Comparison of ENCODE assay signal across 10 cellular contexts in genomic region chr19:8611890-8612806, GRCh38. TPM values are rescaled to one million over a fixed set of nuclear protein-coding genes. Genes with fewer than 3 reads are reported as not detected.
DNase-seq lines count a peak whose midpoint lies in the region; ATAC-seq and TF ChIP-seq lines count a peak whose summit lies in the region.
"Had no signal": no experiment of that assay in that cellular context is flagged by ENCODE, and none has a peak within 500 bp of the region (broad histone marks: within the 10 kb centered on the region; RNA-seq: fewer than 3 reads in every experiment).

No MANE protein-coding gene starts in this region.

- H3K4me1 ChIP-seq in IMR-90 (ENCODE audit: control insufficient read depth, insufficient read depth, low read length) = peaks cover 6% of the 10 kb centered on the region
- H3K4me1 ChIP-seq in SJCRH30 = no peaks in the 10 kb centered on the region

- dilution Hi-C loops in IMR-90 (cut with HindIII; ENCODE audit: low sequenced_read_pairs, unreplicated experiment) = no loop called here

- H3K23ac ChIP-seq in IMR-90 (ENCODE audit: low read depth, low read length) = no peak overlapping the region

- H3K27ac Mint-ChIP-seq in chondrocyte (ENCODE audit: unreplicated experiment) (peak overlapping the region; percentile 46), naive B cell (peak overlapping the region in 2 of 6 donors; percentile 53 to 74)

- peak overlapping the region; percentile 54 for H2AFZ ChIP-seq in IMR-90 (replicated peaks; ENCODE audit: low read length, poor library complexity)

- H2BK120ac ChIP-seq in IMR-90 (ENCODE audit: low read depth, low read length) = no peak overlapping the region

- H4K8ac ChIP-seq in IMR-90 (ENCODE audit: low read depth in 2 of 2, low read length in 2 of 2) = no peak overlapping the region; a peak in 1 of 4 replicates

- H4K20me1 ChIP-seq in IMR-90 (ENCODE audit: insufficient read depth, low read length) = 0 out of 2 replicates have a peak, but pooled peaks cover 5% of the 10 kb centered on the region

- H3K36me3 ChIP-seq in BJ (ENCODE audit: control insufficient read depth, insufficient read depth, low read length) (no peaks in the 10 kb centered on the region), IMR-90 (ENCODE audit: control insufficient read depth, insufficient read depth, low read length) (no peaks in the 10 kb centered on the region), SJCRH30 (no peaks in the 10 kb centered on the region)

- H3K4me1 Mint-ChIP-seq in chondrocyte (ENCODE audit: low read depth) (peaks cover 47% of the 10 kb centered on the region), naive B cell (peaks cover 20 to 34% (median 22%) of the 10 kb centered on the region in 3 donors)

- H3K36me3 Mint-ChIP-seq in chondrocyte (ENCODE audit: low read depth) (no peaks in the 10 kb centered on the region), naive B cell (peaks cover 0 to 23% of the 10 kb centered on the region in 2 donors)

- no peak overlapping the region for H3K56ac ChIP-seq in IMR-90 (ENCODE audit: extremely low read depth, insufficient read depth, low read length)

- H4K5ac ChIP-seq in IMR-90 (ENCODE audit: low read depth, low read length) = no peak overlapping the region

- TF ChIP-seq RAD21 in IMR-90 (IDR thresholded peaks at IDR 0.05; ENCODE audit: low read length) = no peak

- H3K9me3 Mint-ChIP-seq in chondrocyte (ENCODE audit: low read depth) (no peaks in the 10 kb centered on the region), naive B cell (peaks cover 0 to 2% (median 0%) of the 10 kb centered on the region in 7 donors)

- no TSS peak for BruUV-seq in IMR-90 (replicated peaks; lab: Mats Ljungman, UMichigan)

- no peak overlapping the region; the same call in 1 of the 2 replicates for H2AK5ac ChIP-seq in IMR-90 (ENCODE audit: low read depth, low read length)

- peaks cover 3% of the 10 kb centered on the region for H3K9me1 ChIP-seq in IMR-90 (ENCODE audit: insufficient read depth, low read length)

- 25% methylated on average over 4 of the region's 12 CpGs; no CpG with 5 or more reads in 1 of the 2 experiments for WGBS in IMR-90 (ENCODE audit: extremely low coverage in 2 of 2, insufficient read length in 1 of 2), 2 experiments

- 0 out of 2 replicates have a peak overlapping the region, but pooled peaks have one; percentile 51 for H3K4ac ChIP-seq in IMR-90 (ENCODE audit: low read depth, low read length)

- POLR2A ChIA-PET in BJ (lab: Charles Lee) = no interaction called here
- POLR2A ChIA-PET in IMR-90 (lab: Charles Lee; ENCODE audit: unreplicated experiment) = interaction anchor here (0.7 kb wide), 1 partner anchor 98 kb away, joined by 11 read pairs; the partner anchor contains the start of gene ZNF414

- H3K4me3 Mint-ChIP-seq in chondrocyte (ENCODE audit: unreplicated experiment) (peak overlapping the region; percentile 39), naive B cell (peak overlapping the region; percentile 38 to 82 (median 74))

- intact Hi-C loops in IMR-90 (cut with micrococcal nuclease) = no loop called here

- CTCF ChIA-PET in BJ (lab: Yijun Ruan, JAX) = interaction anchor here (1.6 to 2.2 kb wide), 2 partner anchors 30 to 31 kb away, joined by 6 to 11 read pairs; no protein-coding TSS in a partner anchor
- CTCF ChIA-PET in IMR-90 (lab: Yijun Ruan, JAX) = no interaction called here

- H3K27me3 ChIP-seq in BJ (ENCODE audit: control insufficient read depth, insufficient read depth, low read length) (no peaks in the 10 kb centered on the region), IMR-90 (ENCODE audit: control insufficient read depth, insufficient read depth, low read length) (no peaks in the 10 kb centered on the region), SJCRH30 (no peaks in the 10 kb centered on the region)

- H3K79me1 ChIP-seq in IMR-90 (ENCODE audit: low read depth in 1 of 2, low read length in 2 of 2) = peaks cover 5 to 25% of the 10 kb centered on the region in 2 experiments

- ATAC-seq in IMR-90 (ENCODE audit: low read depth) (no peak), naive B cell (ENCODE audit: low read depth in 2 of 2) (peak in 1 of 2 donors; percentile 9), HG03135 (IDR thresholded peaks at IDR 0.05; ENCODE audit: unreplicated experiment) (no peak), HG02759 (IDR thresholded peaks at IDR 0.05; ENCODE audit: unreplicated experiment) (no peak), HG03571 (IDR thresholded peaks at IDR 0.05; ENCODE audit: unreplicated experiment) (no peak)

- H3K4me2 ChIP-seq in IMR-90 (ENCODE audit: low read depth, low read length) = no peak overlapping the region

- H3K27ac ChIP-seq in IMR-90 (ENCODE audit: insufficient read depth, low read length) = no peak overlapping the region
- H3K27ac ChIP-seq in SJCRH30 = no peak overlapping the region

- H4K91ac ChIP-seq in IMR-90 (ENCODE audit: insufficient read depth, low read depth, low read length) = no peak overlapping the region

- H2BK15ac ChIP-seq in IMR-90 (ENCODE audit: low read depth, low read length) = no peak overlapping the region

- H2BK5ac ChIP-seq in IMR-90 (ENCODE audit: low read depth, low read length, poor library complexity, severe bottlenecking) = no peak overlapping the region

- H3K27me3 Mint-ChIP-seq in chondrocyte (ENCODE audit: low read depth) = no peaks in the 10 kb centered on the region
- H3K27me3 Mint-ChIP-seq in naive B cell = peaks cover 28 to 52% (median 34%) of the 10 kb centered on the region in 3 donors

- no peak overlapping the region for H2BK20ac ChIP-seq in IMR-90 (ENCODE audit: low read depth, low read length)

- TF ChIP-seq CTCF in BJ (IDR thresholded peaks at IDR 0.05; ENCODE audit: insufficient read depth, low read depth, low read length) = no peak
- TF ChIP-seq CTCF in IMR-90 (conservative IDR thresholded peaks at IDR 0.05; ENCODE audit: low read depth, low read length) = no peak
- no peak for TF ChIP-seq CTCF in chondrocyte (IDR thresholded peaks at IDR 0.05)

- DNase-seq in BJ (ENCODE audit: low read depth) = peak; percentile 19
- peak; percentile 66 for DNase-seq in IMR-90
- DNase-seq in chondrocyte (ENCODE audit: low spot score) = no peak
- DNase-seq in naive B cell = no peak
- DNase-seq in SJCRH30 = no peak

- H3K4me3 ChIP-seq in BJ (ENCODE audit: low read depth, low read length) = no peak overlapping the region
- H3K4me3 ChIP-seq in IMR-90 (ENCODE audit: insufficient read depth, low read depth, low read length) = no peak overlapping the region
- no peak overlapping the region for H3K4me3 ChIP-seq in SJCRH30

- H3K18ac ChIP-seq in IMR-90 (ENCODE audit: low read depth, low read length) = no peak overlapping the region

- H3K9ac ChIP-seq in IMR-90 (ENCODE audit: low read depth, low read length) = no peak overlapping the region

- no peak for TF ChIP-seq POLR2A in IMR-90 (IDR thresholded peaks at IDR 0.05; ENCODE audit: low read depth, low read length)

- H3K14ac ChIP-seq in IMR-90 (replicated peaks; ENCODE audit: low read depth, low read length) = no peak overlapping the region

- H2AK9ac ChIP-seq in IMR-90 (replicated peaks; ENCODE audit: low read depth, low read length, poor library complexity) = peak overlapping the region; percentile 45

- no peaks in the 10 kb centered on the region for H3K9me3 ChIP-seq in IMR-90 (ENCODE audit: control insufficient read depth, insufficient read depth, low read length)
- H3K9me3 ChIP-seq in SJCRH30 (replicated peaks) = no peaks in the 10 kb centered on the region

- in situ Hi-C loops in IMR-90 (cut with MboI; ENCODE audit: low sequenced_read_pairs) = no loop called here

TF ChIP-seq in IMR-90, 13 proteins besides CTCF, POLR2A, EP300 and RAD21 (continues in another document):
- TF ChIP-seq CHD1 (IDR thresholded peaks at IDR 0.05; ENCODE audit: low read depth, low read length) (no peak), MXI1 (IDR thresholded peaks at IDR 0.05; ENCODE audit: borderline replicate concordance, low read depth, low read length) (no peak), NFE2L2 (IDR thresholded peaks at IDR 0.05; ENCODE audit: low read depth, low read length) (no peak), BHLHE40 (IDR thresholded peaks at IDR 0.05; ENCODE audit: low read depth, low read length) (no peak), MAZ (IDR thresholded peaks at IDR 0.05; ENCODE audit: borderline replicate concordance, low read depth, low read length) (0 out of 2 replicates have a peak, but pooled peaks have one; percentile 51)

RNA-seq across cellular contexts. Expression of gene ADAMTS10, which starts 1.6 kb away (rescaled TPM):
- polyA plus RNA-seq in BJ (2011; rRNA removed) = 5.6 and 10.4 TPM in 2 replicates
- polyA minus RNA-seq in BJ (2011; rRNA and poly(A)+ RNA removed) = 6.3 and 7.9 TPM in 2 replicates
- total RNA-seq in IMR-90 (2012; rRNA removed) = 2.8 and 3.4 TPM in 2 replicates
- 11.5 and 15.1 TPM in 2 replicates for polyA plus RNA-seq in IMR-90 (2012; rRNA removed)
- 5.2 and 8.3 TPM in 2 replicates for polyA plus RNA-seq in IMR-90 (2012; cell fraction: cytosol; rRNA removed)
- polyA plus RNA-seq in IMR-90 (2012; cell fraction: nucleus; rRNA removed; ENCODE audit: low replicate concordance) = 168 and 325 TPM in 2 replicates
- total RNA-seq in chondrocyte = 69.3 to 100 TPM (median 73.6 TPM) in 3 replicates
- polyA plus RNA-seq in naive B cell (ENCODE audit: low read depth in 6 of 6) = under 1 TPM in 1 of 6 donors, not detected in 5; 0.31 TPM
- not detected in 2 replicates for total RNA-seq in SJCRH30 (2014; rRNA removed; shearing (Covaris generic))
- total RNA-seq: HT-29 had no signal

RNA-seq across cellular contexts. Expression of gene NFILZ, which starts 18.3 kb away (rescaled TPM):
- not detected in 2 replicates for polyA plus RNA-seq in BJ (2011; rRNA removed)
- polyA minus RNA-seq in BJ (2011; rRNA and poly(A)+ RNA removed) = not detected in 2 replicates
- not detected in 2 replicates for total RNA-seq in IMR-90 (2012; rRNA removed)
- not detected in 2 replicates for polyA plus RNA-seq in IMR-90 (2012; rRNA removed)
- not detected in 2 replicates for polyA plus RNA-seq in IMR-90 (2012; cell fraction: cytosol; rRNA removed)
- polyA plus RNA-seq in IMR-90 (2012; cell fraction: nucleus; rRNA removed; ENCODE audit: low replicate concordance) = not detected in 2 replicates
- total RNA-seq in chondrocyte = not detected in 3 replicates
- polyA plus RNA-seq in naive B cell (ENCODE audit: low read depth in 6 of 6) = not detected
- total RNA-seq in SJCRH30 (2014; rRNA removed; shearing (Covaris generic)) = not detected in 2 replicates
- total RNA-seq: activated CD8-positive, alpha-beta memory T cell treated with anti-CD3 and anti-CD28 coated beads for 36 hours; HT-29 had no signal

RNA-seq across cellular contexts. Expression of gene MYO1F, which starts 34.9 kb away (rescaled TPM):
- 0.29 and 0.33 TPM in 2 replicates for polyA plus RNA-seq in BJ (2011; rRNA removed)
- polyA minus RNA-seq in BJ (2011; rRNA and poly(A)+ RNA removed) = 0.19 TPM in 1 of 2 replicates, not detected in the other
- total RNA-seq in IMR-90 (2012; rRNA removed) = under 0.01 and 0.18 TPM in 2 replicates
- polyA plus RNA-seq in IMR-90 (2012; rRNA removed) = 0.14 TPM in 2 replicates
- 0.19 and 0.21 TPM in 2 replicates for polyA plus RNA-seq in IMR-90 (2012; cell fraction: cytosol; rRNA removed)
- polyA plus RNA-seq in IMR-90 (2012; cell fraction: nucleus; rRNA removed; ENCODE audit: low replicate concordance) = 0.32 and 0.54 TPM in 2 replicates
- 0.23 to 0.50 TPM in 2 of 3 replicates, not detected in the other for total RNA-seq in chondrocyte
- polyA plus RNA-seq in naive B cell (ENCODE audit: low read depth in 6 of 6) = 10 to 100 TPM in 3 of 6 donors, 1 to 10 TPM in 3; 7.2 to 24.4 (median 9.6) TPM
- total RNA-seq in SJCRH30 (2014; rRNA removed; shearing (Covaris generic)) = 0.04 TPM in 1 of 2 replicates, not detected in the other
- total RNA-seq: HT-29 had no signal

Comparison
In these comparisons a context has a peak if more than half of its experiments do, and no peak if none do; other contexts are left out.
1. DNase-seq: peak in BJ (single experiment) and IMR-90 (single experiment); none in chondrocyte (single experiment), naive B cell (single experiment) and SJCRH30 (0 of 2).
2. RNA of gene ADAMTS10, which starts 1.6 kb away (total RNA-seq): 69.3 to 100 TPM in chondrocyte; 2.8 to 3.4 TPM in IMR-90 and not detected in SJCRH30; every median in the first group is over 10 times any median in the second.